In genomic region chr22:21068681-21069276, GRCh38 we compare ENCODE assay signal across 1 cellular context.
TF ChIP-seq lines count a peak whose summit lies in the region.

No MANE protein-coding gene starts in this region.

TF ChIP-seq in GM23338, 12 proteins besides CTCF, POLR2A, EP300 and RAD21 (continued from another document):
- no peak for TF ChIP-seq ZNF462 (CRISPR knock-in tag; IDR thresholded peaks at IDR 0.05)
- TF ChIP-seq ZNF114 (CRISPR knock-in tag; IDR thresholded peaks at IDR 0.05): no peak
- TF ChIP-seq REST (IDR thresholded peaks at IDR 0.05; ENCODE audit: unreplicated experiment): no peak
- no peak for TF ChIP-seq POLR2AphosphoS5 (IDR thresholded peaks at IDR 0.05; ENCODE audit: low read depth)
- TF ChIP-seq STAT1 (IDR thresholded peaks at IDR 0.05; ENCODE audit: unreplicated experiment): no peak
- TF ChIP-seq ZNF331 (CRISPR knock-in tag; IDR thresholded peaks at IDR 0.05; ENCODE audit: low read depth): no peak
- TF ChIP-seq JUNB (IDR thresholded peaks at IDR 0.05; ENCODE audit: unreplicated experiment): no peak
- TF ChIP-seq EZH2phosphoT487 (IDR thresholded peaks at IDR 0.05; ENCODE audit: unreplicated experiment): no peak
- no peak for TF ChIP-seq EZH2 (IDR thresholded peaks at IDR 0.05; ENCODE audit: low read depth, unreplicated experiment)
- no peak for TF ChIP-seq NANOG (IDR thresholded peaks at IDR 0.05; ENCODE audit: borderline replicate concordance)
